In genomic region chr17:75154195-75155106, GRCh38 we compare ENCODE assay signal across 8 cellular contexts. TPM values are rescaled to one million over a fixed set of nuclear protein-coding genes. Genes with fewer than 3 reads are reported as not detected.
A peak's percentile ranks its signal among the peaks of the same experiment; 100 is the strongest.
DNase-seq lines count a peak whose midpoint lies in the region; ATAC-seq and TF ChIP-seq lines count a peak whose summit lies in the region.

JPT1 (minus strand) TSS chr17:75154512; CDS start chr17:75154397, 115 bp downstream.

- H3K4me1 Mint-ChIP-seq in CD8-positive, alpha-beta T cell (ENCODE audit: low read depth) = peaks cover 31% of the 10 kb centered on the region

- H3K36me3 ChIP-seq in CD8-positive, alpha-beta T cell (ENCODE audit: insufficient read depth, low read length) = no peaks in the 10 kb centered on the region
- no peaks in the 10 kb centered on the region for H3K36me3 ChIP-seq in effector memory CD4-positive, alpha-beta T cell (ENCODE audit: control insufficient read depth, insufficient read depth, low read length)

- H3K4me3 ChIP-seq in CD8-positive, alpha-beta T cell (ENCODE audit: low read depth, low read length) = peak within 1 kb of the TSS; percentile 94
- peak within 1 kb of the TSS; percentile 84 for H3K4me3 ChIP-seq in effector memory CD4-positive, alpha-beta T cell (ENCODE audit: insufficient read depth, low read depth, low read length, poor library complexity, severe bottlenecking)

- POLR2A ChIA-PET in CD8-positive, alpha-beta T cell (lab: Charles Lee) = interaction anchor here (0.6 to 1.3 kb wide), 8 partner anchors 20 to 374 kb away, joined by 3 to 5 read pairs (median 4); partner anchors contain the start of gene SLC25A19

- TF ChIP-seq CTCF in CD8-positive, alpha-beta T cell (IDR thresholded peaks at IDR 0.05) = no peak

- no peaks in the 10 kb centered on the region for H3K9me3 Mint-ChIP-seq in CD8-positive, alpha-beta T cell

- no peaks in the 10 kb centered on the region for H3K27me3 Mint-ChIP-seq in CD8-positive, alpha-beta T cell (ENCODE audit: low read depth)

- DNase-seq in CD8-positive, alpha-beta T cell = peak; percentile 94 to 98 (median 96)
- DNase-seq in HS-27A (ENCODE audit: low read depth) (peak; percentile 81), NK-92 (lab: John Stamatoyannopoulos, UW; ENCODE audit: unreplicated experiment) (peak; percentile 87), medulla oblongata (ENCODE audit: extremely low spot score) (peak; percentile 99)
- peak; percentile 93 for DNase-seq in activated CD8-positive, alpha-beta memory T cell treated with anti-CD3 and anti-CD28 coated beads for 1 hour (ENCODE audit: extremely low read depth in 1 of 2, low read depth in 1 of 2)
- peak; percentile 96 to 98 (median 97) for DNase-seq in effector memory CD4-positive, alpha-beta T cell
- DNase-seq in stimulated activated CD8-positive, alpha-beta memory T cell treated with anti-CD3 and anti-CD28 coated beads, Interleukin-12 subunit alpha, Interleukin-12 subunit beta, amount 100 ng/mL, for 1 hour (ENCODE audit: low read depth) = peak; percentile 94

- intact Hi-C loops in CD8-positive, alpha-beta T cell (cut with DNase I, micrococcal nuclease) = loop anchor here (1.0 to 2.0 kb wide), 8 partner anchors 17 to 251 kb away; partner anchors contain the start of genes NUP85 (in 2 of the 2), SUMO2 (in 2 of the 2), GGA3 (in 1 of the 2) and GRB2 (in 1 of the 2)

- CTCF ChIA-PET in CD8-positive, alpha-beta T cell (lab: Charles Lee) = interaction anchor here (0.6 to 1.2 kb wide), 4 partner anchors 9 to 17 kb away, joined by 3 to 4 read pairs (median 4); no protein-coding TSS in a partner anchor

- peaks cover 9% of the 10 kb centered on the region for H3K36me3 Mint-ChIP-seq in CD8-positive, alpha-beta T cell

- peak within 1 kb of the TSS; percentile 91 for H3K4me3 Mint-ChIP-seq in CD8-positive, alpha-beta T cell

- H3K4me1 ChIP-seq in CD8-positive, alpha-beta T cell (ENCODE audit: insufficient read depth, low read length) = peaks cover 23% of the 10 kb centered on the region
- peaks cover 7% of the 10 kb centered on the region for H3K4me1 ChIP-seq in effector memory CD4-positive, alpha-beta T cell (ENCODE audit: control insufficient read depth, insufficient read depth, low read length, poor library complexity, severe bottlenecking)

- no peaks in the 10 kb centered on the region for H3K27me3 ChIP-seq in CD8-positive, alpha-beta T cell (ENCODE audit: insufficient read depth, low read length)
- H3K27me3 ChIP-seq in effector memory CD4-positive, alpha-beta T cell (replicated peaks; ENCODE audit: control insufficient read depth, insufficient read depth, low read length, poor library complexity, severe bottlenecking) = no peaks in the 10 kb centered on the region

- H3K27ac Mint-ChIP-seq in CD8-positive, alpha-beta T cell = peak within 1 kb of the TSS; percentile 87

- H3K27ac ChIP-seq in CD8-positive, alpha-beta T cell (ENCODE audit: low read depth, low read length) = peak within 1 kb of the TSS; percentile 81
- peak within 1 kb of the TSS; percentile 74 for H3K27ac ChIP-seq in effector memory CD4-positive, alpha-beta T cell (ENCODE audit: insufficient read depth, low read length, poor library complexity, severe bottlenecking)

- H3K9me3 ChIP-seq in CD8-positive, alpha-beta T cell (ENCODE audit: low read length) = no peaks in the 10 kb centered on the region
- no peaks in the 10 kb centered on the region for H3K9me3 ChIP-seq in effector memory CD4-positive, alpha-beta T cell (ENCODE audit: control insufficient read depth, low read length)

- ATAC-seq in CD8-positive, alpha-beta T cell = peak; percentile 97
- peak; percentile 91 for ATAC-seq in GM19467 (IDR thresholded peaks at IDR 0.05; ENCODE audit: unreplicated experiment)

RNA-seq across cellular contexts. Expression of gene JPT1, which starts in this region (rescaled TPM):
- 10 to 100 TPM; 15.1 to 17.3 TPM for total RNA-seq in CD8-positive, alpha-beta T cell

Comparison
In these comparisons a context has a peak if more than half of its experiments do, and no peak if none do; other contexts are left out.
1. Peak in every context shown above with its lines: DNase-seq, ATAC-seq, H3K4me3 ChIP-seq and H3K27ac ChIP-seq.